Comparison of ENCODE assay signal across 10 cellular contexts in genomic region chr20:47320990-47321805, GRCh38. TPM values are rescaled to one million over a fixed set of nuclear protein-coding genes. Genes with fewer than 3 reads are reported as not detected.
DNase-seq lines count a peak whose midpoint lies in the region; ATAC-seq, FAIRE-seq and TF ChIP-seq lines count a peak whose summit lies in the region.
"Had no signal": no experiment of that assay in that cellular context is flagged by ENCODE, and none has a peak within 500 bp of the region (broad histone marks: within the 10 kb centered on the region; RNA-seq: fewer than 3 reads in every experiment).

No MANE protein-coding gene starts in this region.

- no peaks in the 10 kb centered on the region for H3F3A ChIP-seq in MM.1S (ENCODE audit: insufficient read depth, low read length)

- H3K36me3 Mint-ChIP-seq in T-helper 17 cell (ENCODE audit: low read depth) = peaks cover 2% of the 10 kb centered on the region

- peak overlapping the region; percentile 84 for H3K27ac Mint-ChIP-seq in T-helper 17 cell

- H3K27ac ChIP-seq in keratinocyte (ENCODE audit: control insufficient read depth, insufficient read depth, low read length) (peak overlapping the region; percentile 63), stomach smooth muscle (ENCODE audit: low read length) (peak overlapping the region; percentile 100), aorta (ENCODE audit: low read depth in 1 of 2, low read length in 2 of 2) (peak overlapping the region in 1 of 2 donors; percentile 4), MM.1S (ENCODE audit: low read length) (no peak overlapping the region)

- DNase-seq in M059J (ENCODE audit: low read depth) (peak; percentile 70), T-helper 17 cell (no peak), keratinocyte (ENCODE audit: low read depth, low spot score) (no peak), aorta (no peak), MM.1S (no peak)
- no peak for DNase-seq in stimulated activated CD4-positive, alpha-beta T cell treated with anti-CD3 and anti-CD28 coated beads, Interleukin-2, amount 100 ng/mL, for 24 hours
- no peak for DNase-seq in activated CD8-positive, alpha-beta memory T cell treated with anti-CD3 and anti-CD28 coated beads, Interleukin-2, amount 50 U/mL, for 4 hours
- DNase-seq: amygdala, NCI-H446 had no signal

- TF ChIP-seq CTCF in keratinocyte (optimal IDR thresholded peaks at IDR 0.05 in 1 of 3, IDR thresholded peaks at IDR 0.05 in 1 of 3, conservative IDR thresholded peaks at IDR 0.05 in 1 of 3; ENCODE audit: extremely low read depth in 1 of 3, insufficient read depth in 2 of 3, low read length in 3 of 3) = no peak
- TF ChIP-seq CTCF in MM.1S (IDR thresholded peaks at IDR 0.05; ENCODE audit: low read length) = no peak

- peaks cover 48% of the 10 kb centered on the region for H3K4me1 Mint-ChIP-seq in T-helper 17 cell

- H3K9me3 ChIP-seq in T-helper 17 cell (ENCODE audit: control insufficient read depth, low read length, poor library complexity, severe bottlenecking) (no peaks in the 10 kb centered on the region), keratinocyte (ENCODE audit: control insufficient read depth, low read depth, low read length) (no peaks in the 10 kb centered on the region), stomach smooth muscle (ENCODE audit: control insufficient read depth in 2 of 2, low read length in 2 of 2) (no peaks in the 10 kb centered on the region), aorta (ENCODE audit: control insufficient read depth, low read length) (no peaks in the 10 kb centered on the region), MM.1S (replicated peaks; ENCODE audit: insufficient read depth, low read length) (no peaks in the 10 kb centered on the region)

- dilution Hi-C loops in keratinocyte (cut with MboI; ENCODE audit: extremely low pct_ligation_motif_present, low sequenced_read_pairs) = no loop called here

- H3K79me2 ChIP-seq in keratinocyte (ENCODE audit: control insufficient read depth, insufficient read depth, low read length) (peaks cover 66% of the 10 kb centered on the region), MM.1S (ENCODE audit: low read length) (peaks cover 100% of the 10 kb centered on the region)

- ATAC-seq in T-helper 17 cell (no peak), aorta (ENCODE audit: low FRiP score) (no peak)

- no peaks in the 10 kb centered on the region for H3K9me2 ChIP-seq in MM.1S (replicated peaks; ENCODE audit: insufficient read depth, low read length)

- H3K4me1 ChIP-seq in keratinocyte (ENCODE audit: control insufficient read depth, extremely low read depth, insufficient read depth, low read length) = peaks cover 60% of the 10 kb centered on the region
- H3K4me1 ChIP-seq in stomach smooth muscle (ENCODE audit: control insufficient read depth, insufficient read depth, low read length) = peaks cover 56% of the 10 kb centered on the region
- H3K4me1 ChIP-seq in aorta (ENCODE audit: control insufficient read depth in 1 of 2, insufficient read depth in 2 of 2, low read length in 2 of 2) = no peaks in the 10 kb centered on the region
- no peaks in the 10 kb centered on the region for H3K4me1 ChIP-seq in MM.1S (ENCODE audit: low read length)

- H3K36me3 ChIP-seq in keratinocyte (ENCODE audit: control insufficient read depth in 2 of 2, extremely low read depth in 1 of 2, insufficient read depth in 2 of 2, low read length in 2 of 2) = peaks cover 6 to 18% of the 10 kb centered on the region in 2 experiments
- no peaks in the 10 kb centered on the region for H3K36me3 ChIP-seq in stomach smooth muscle (ENCODE audit: control insufficient read depth in 2 of 2, insufficient read depth in 2 of 2, low read length in 2 of 2)
- no peaks in the 10 kb centered on the region for H3K36me3 ChIP-seq in aorta (ENCODE audit: control insufficient read depth in 1 of 2, insufficient read depth in 2 of 2, low read length in 1 of 2)
- peaks cover 3% of the 10 kb centered on the region; the same call in 1 of the 2 replicates for H3K36me3 ChIP-seq in MM.1S (replicated peaks; ENCODE audit: insufficient read depth, low read length)

- H4K20me1 ChIP-seq in keratinocyte (ENCODE audit: control insufficient read depth, extremely low read depth, insufficient read depth, low read length) (no peaks in the 10 kb centered on the region), MM.1S (ENCODE audit: insufficient read depth, low read length) (peaks cover 47% of the 10 kb centered on the region)

- H3K4me2 ChIP-seq in keratinocyte (ENCODE audit: control insufficient read depth, extremely low read depth, insufficient read depth, low read depth, low read length) (peak overlapping the region; percentile 17), MM.1S (ENCODE audit: low read depth, low read length) (no peak overlapping the region)

- H3K4me3 Mint-ChIP-seq in T-helper 17 cell = no peak overlapping the region

- intact Hi-C loops in aorta (cut with DNase I) = no loop called here

- no peaks in the 10 kb centered on the region for H3K27me3 Mint-ChIP-seq in T-helper 17 cell

- H2AFZ ChIP-seq in keratinocyte (ENCODE audit: control insufficient read depth, low read length) (no peak overlapping the region), MM.1S (ENCODE audit: low read length) (no peak overlapping the region)

- H3K9me1 ChIP-seq in keratinocyte (ENCODE audit: control insufficient read depth, extremely low read depth, insufficient read depth, low read length) = no peaks in the 10 kb centered on the region

- no peak overlapping the region for H3K4me3 ChIP-seq in keratinocyte (ENCODE audit: control insufficient read depth in 2 of 3, extremely low read depth in 1 of 3, insufficient read depth in 2 of 3, low read depth in 1 of 3, low read length in 3 of 3)
- no peak overlapping the region for H3K4me3 ChIP-seq in stomach smooth muscle (ENCODE audit: low read length in 2 of 2)
- H3K4me3 ChIP-seq in aorta (ENCODE audit: low read length in 2 of 2) = no peak overlapping the region
- H3K4me3 ChIP-seq in MM.1S (ENCODE audit: low read length) = no peak overlapping the region

- H3K9ac ChIP-seq in keratinocyte (ENCODE audit: control insufficient read depth, extremely low read depth, insufficient read depth, low read length) (peak overlapping the region; percentile 37), stomach smooth muscle (ENCODE audit: low read length in 2 of 2) (no peak overlapping the region), MM.1S (ENCODE audit: low read length) (no peak overlapping the region)

- WGBS in aorta, 2 donors = 88 to 89% methylated on average over 7 of the region's 7 CpGs

- no peak for FAIRE-seq in keratinocyte (lab: Jason Lieb, UNC)

- H3K27me3 ChIP-seq in keratinocyte (ENCODE audit: control insufficient read depth, extremely low read depth, insufficient read depth, low read length) = no peaks in the 10 kb centered on the region
- H3K27me3 ChIP-seq in stomach smooth muscle (ENCODE audit: control insufficient read depth in 1 of 2, insufficient read depth in 2 of 2, low read length in 2 of 2) = no peaks in the 10 kb centered on the region
- no peaks in the 10 kb centered on the region for H3K27me3 ChIP-seq in aorta (ENCODE audit: control insufficient read depth in 1 of 2, insufficient read depth in 2 of 2, low read length in 1 of 2)
- no peaks in the 10 kb centered on the region for H3K27me3 ChIP-seq in MM.1S (replicated peaks; ENCODE audit: insufficient read depth, low read length)

RNA-seq across cellular contexts. Expression of gene ZMYND8, which starts 35.3 kb away (rescaled TPM):
- total RNA-seq in M059J (2014; rRNA removed; shearing (Covaris generic)) = 23.6 and 49.6 TPM in 2 replicates
- total RNA-seq in T-helper 17 cell (10 to 100 TPM; 42.7 to 50.3 TPM), aorta (10 to 100 TPM; 19.1 to 27.4 TPM)
- polyA plus RNA-seq in keratinocyte (30.0 to 42.6 TPM (median 39.8 TPM) in 3 replicates), aorta (1 to 10 TPM; 4.5 to 9.1 TPM)
- 49.3 TPM for polyA plus RNA-seq in keratinocyte (2011; ENCODE audit: low read depth)
- polyA plus RNA-seq in keratinocyte (2011; cell fraction: cytosol; rRNA removed) = 21.6 and 26.9 TPM in 2 replicates
- polyA plus RNA-seq in keratinocyte (2011; cell fraction: nucleus; rRNA removed) = 95.0 and 95.8 TPM in 2 replicates
- polyA plus RNA-seq in keratinocyte (2012; ENCODE audit: low replicate concordance) = 34.7 and 37.8 TPM in 2 replicates
- polyA minus RNA-seq in keratinocyte = 40.3 to 48.9 TPM (median 40.8 TPM) in 3 replicates
- polyA minus RNA-seq in keratinocyte (2011; cell fraction: cytosol; rRNA and poly(A)+ RNA removed) = 21.7 TPM
- 51.6 and 102 TPM in 2 replicates for polyA minus RNA-seq in keratinocyte (2011; cell fraction: nucleus; rRNA and poly(A)+ RNA removed)
